In the genomic region with DNA sequence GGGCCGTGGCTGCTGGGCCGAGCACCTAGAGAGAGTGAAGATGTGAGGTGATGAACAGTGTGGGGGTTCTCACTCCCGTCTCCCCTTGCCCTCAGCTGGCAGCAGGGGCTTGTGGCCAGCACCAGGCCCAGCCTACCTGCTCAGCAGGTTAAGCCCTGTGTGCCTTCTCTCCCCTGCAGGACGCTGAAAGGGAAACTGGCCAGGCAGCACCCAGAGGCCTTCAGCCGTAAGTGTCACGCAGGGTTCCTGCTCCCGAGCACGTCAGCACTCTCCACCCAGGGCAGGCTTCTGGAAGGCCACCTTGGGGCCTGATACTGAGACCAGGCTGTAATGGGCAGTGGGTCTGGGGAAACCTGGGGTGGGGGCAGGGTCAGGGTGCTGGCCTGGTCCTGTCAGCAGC, we compare ENCODE assay signal across 35 cellular contexts. TPM values are rescaled to one million over a fixed set of nuclear protein-coding genes. Genes with fewer than 3 reads are reported as not detected.
"Had no signal": no experiment of that assay in that cellular context is flagged by ENCODE, and none has a peak within 500 bp of the region (broad histone marks: within the 10 kb centered on the region; RNA-seq: fewer than 3 reads in every experiment).

No MANE protein-coding gene starts in this region.

- FAIRE-seq: astrocyte, TTC549 had no signal

- H3K4me1 ChIP-seq: adrenal gland had no signal

- H3K27me3 ChIP-seq: adrenal gland, body of pancreas, brain microvascular endothelial cell, breast epithelium had no signal

- H3K27ac ChIP-seq: adrenal gland, body of pancreas, brain microvascular endothelial cell, breast epithelium, VCaP had no signal

- DNase-seq: activated B cell treated with CpG ODN at 0.5 μM for 24 hours; activated CD4-positive, alpha-beta memory T cell treated with anti-CD3 and anti-CD28 coated beads for 36 hours; activated CD4-positive, alpha-beta T cell treated with anti-CD3 and anti-CD28 coated beads for 4 hours; activated CD4-positive, alpha-beta T cell treated with anti-CD3 and anti-CD28 coated beads, Interleukin-2, amount 10 ng/mL, durations not matched to agents 24 days and 14 days; activated CD4-positive, alpha-beta T cell treated with anti-CD3 and anti-CD28 coated beads, Interleukin-2, amount 50 U/mL, for 1 hour; activated CD4-positive, alpha-beta T cell treated with anti-CD3 and anti-CD28 coated beads, Interleukin-2, amount 50 U/mL, for 4 hours; activated CD4-positive, CD25-positive, alpha-beta regulatory T cell treated with anti-CD3 and anti-CD28 coated beads, Interleukin-2, amount 50 U/mL, for 72 hours; activated CD8-positive, alpha-beta memory T cell treated with anti-CD3 and anti-CD28 coated beads, Interleukin-2, amount 50 U/mL, for 4 hours; activated CD8-positive, alpha-beta T cell treated with anti-CD3 and anti-CD28 coated beads for 36 hours; activated effector memory CD4-positive, alpha-beta T cell treated with anti-CD3 and anti-CD28 coated beads, Interleukin-2, amount 50 U/mL, for 16 hours; activated gamma-delta T cell treated with Interleukin-2 at 50 U/mL for 16 hours; activated naive CD4-positive, alpha-beta T cell; activated naive CD4-positive, alpha-beta T cell treated with anti-CD3 and anti-CD28 coated beads for 36 hours; activated naive CD4-positive, alpha-beta T cell treated with anti-CD3 and anti-CD28 coated beads, Interleukin-2, amount 50 U/mL, for 16 hours; activated naive CD8-positive, alpha-beta T cell treated with anti-CD3 and anti-CD28 coated beads for 36 hours; activated T-cell treated with anti-CD3 and anti-CD28 coated beads for 4 hours; activated T-cell treated with anti-CD3 and anti-CD28 coated beads, Interleukin-2, amount 50 U/mL, for 1 hour; activated T-cell treated with anti-CD3 and anti-CD28 coated beads, Interleukin-2, amount 50 U/mL, for 4 hours; activated T-cell treated with anti-CD3 and anti-CD28 coated beads, Interleukin-2, amount 50 U/mL, for 72 hours; adrenal gland; amniotic stem cell; aorta; body of pancreas; brain microvascular endothelial cell; central memory CD4-positive, alpha-beta T cell; T-helper 1 cell; T-helper 2 cell; T-helper 9 cell had no signal

- H3K9me3 ChIP-seq: adrenal gland, body of pancreas, breast epithelium had no signal

- ATAC-seq: activated CD8-positive, alpha-beta T cell treated with anti-CD3 and anti-CD28 coated beads for 36 hours; activated naive CD4-positive, alpha-beta T cell treated with anti-CD3 and anti-CD28 coated beads, Interleukin-2, amount 50 U/mL, for 72 hours; activated T-cell treated with anti-CD3 and anti-CD28 coated beads, Interleukin-2, amount 50 U/mL, for 4 hours; activated T-cell treated with anti-CD3 and anti-CD28 coated beads, Interleukin-2, amount 50 U/mL, for 72 hours; activated T-helper 17 cell treated with anti-CD3 and anti-CD28 coated beads, Interleukin-2, amount 50 U/mL, for 72 hours; body of pancreas had no signal

- H3K4me3 ChIP-seq: adrenal gland, body of pancreas, breast epithelium had no signal

RNA-seq across cellular contexts. Expression of gene CRLF1, which starts 39.6 kb away (rescaled TPM):
- total RNA-seq: activated B cell treated with CpG ODN at 0.5 μM for 24 hours; activated CD4-positive, alpha-beta memory T cell treated with anti-CD3 and anti-CD28 coated beads for 36 hours; activated CD4-positive, alpha-beta T cell treated with anti-CD3 and anti-CD28 coated beads, Interleukin-2, amount 10 ng/mL, durations not matched to agents 24 days and 14 days; activated CD8-positive, alpha-beta T cell treated with anti-CD3 and anti-CD28 coated beads for 36 hours; activated naive CD4-positive, alpha-beta T cell treated with anti-CD3 and anti-CD28 coated beads for 36 hours; activated naive CD4-positive, alpha-beta T cell treated with anti-CD3 and anti-CD28 coated beads, Interleukin-2, amount 50 U/mL, for 72 hours; activated naive CD8-positive, alpha-beta T cell treated with anti-CD3 and anti-CD28 coated beads for 36 hours; activated T-cell treated with anti-CD3 and anti-CD28 coated beads, Interleukin-2, amount 50 U/mL, for 72 hours; activated T-helper 1 cell treated with anti-CD3 and anti-CD28 coated beads, Interleukin-12 subunit alpha, Interleukin-12 subunit beta, Interleukin-2, Interleukin-4 antibody, amounts not matched to agents 30 ng/mL and 10 ng/mL and 1 ng/mL, durations not matched to agents 14 hours and 24 hours and 36 hours; activated T-helper 17 cell treated with anti-CD3 and anti-CD28 coated beads, Interleukin-2, amount 50 U/mL, for 72 hours had no signal
